Comparison of ENCODE assay signal across 1 cellular context in the genomic region with DNA sequence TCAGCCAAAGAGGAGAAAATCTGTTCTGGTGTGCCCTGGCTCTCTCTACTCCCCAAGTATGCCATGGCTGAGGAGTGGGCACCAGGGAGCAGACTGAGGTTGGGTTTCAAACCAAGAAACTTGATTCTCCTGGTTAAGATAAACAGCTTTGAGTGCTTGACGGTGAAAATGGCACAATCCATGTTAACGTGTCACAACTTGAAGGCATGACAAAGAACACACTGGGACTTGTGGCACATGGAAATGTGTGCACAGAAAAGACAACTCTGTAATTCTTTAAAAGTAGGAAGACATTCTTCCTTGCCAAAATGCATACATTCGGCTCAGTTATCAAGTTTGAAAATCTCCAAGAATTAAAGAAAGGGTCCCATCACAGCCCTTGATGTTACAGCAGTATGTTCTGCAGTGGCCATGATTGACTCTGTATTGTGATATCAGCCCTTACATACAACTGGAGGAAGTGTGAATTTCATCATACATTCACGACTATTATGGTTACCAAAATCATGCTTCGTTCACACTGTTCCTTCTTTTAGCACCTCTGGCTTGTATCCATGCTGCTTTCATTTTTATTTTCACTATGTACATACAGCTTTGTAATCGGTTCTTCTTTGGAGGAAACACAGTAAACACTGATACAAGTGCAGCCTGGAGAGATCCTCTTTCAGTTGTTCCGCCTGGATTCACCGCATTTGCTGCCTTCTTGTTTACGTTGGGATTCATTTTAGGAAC.
TF ChIP-seq lines count a peak whose summit lies in the region.

No MANE protein-coding gene starts in this region.

TF ChIP-seq in HepG2, 621 proteins besides CTCF, POLR2A, EP300 and RAD21:
- no peak for TF ChIP-seq ZBTB1 (CRISPR knock-in tag; IDR thresholded peaks at IDR 0.05; ENCODE audit: borderline replicate concordance)
- TF ChIP-seq DNMT3B (CRISPR knock-in tag; conservative IDR thresholded peaks at IDR 0.05) = no peak
- no peak for TF ChIP-seq ZNF331 (CRISPR knock-in tag; IDR thresholded peaks at IDR 0.05)
- TF ChIP-seq ZMYM3 (CRISPR knock-in tag; IDR thresholded peaks at IDR 0.05) = no peak
- no peak for TF ChIP-seq TARDBP (CRISPR knock-in tag; IDR thresholded peaks at IDR 0.05)
- no peak for TF ChIP-seq ZNF17 (CRISPR knock-in tag; IDR thresholded peaks at IDR 0.05)
- no peak for TF ChIP-seq RELA (CRISPR knock-in tag; IDR thresholded peaks at IDR 0.05)
- TF ChIP-seq, protein P1, sequence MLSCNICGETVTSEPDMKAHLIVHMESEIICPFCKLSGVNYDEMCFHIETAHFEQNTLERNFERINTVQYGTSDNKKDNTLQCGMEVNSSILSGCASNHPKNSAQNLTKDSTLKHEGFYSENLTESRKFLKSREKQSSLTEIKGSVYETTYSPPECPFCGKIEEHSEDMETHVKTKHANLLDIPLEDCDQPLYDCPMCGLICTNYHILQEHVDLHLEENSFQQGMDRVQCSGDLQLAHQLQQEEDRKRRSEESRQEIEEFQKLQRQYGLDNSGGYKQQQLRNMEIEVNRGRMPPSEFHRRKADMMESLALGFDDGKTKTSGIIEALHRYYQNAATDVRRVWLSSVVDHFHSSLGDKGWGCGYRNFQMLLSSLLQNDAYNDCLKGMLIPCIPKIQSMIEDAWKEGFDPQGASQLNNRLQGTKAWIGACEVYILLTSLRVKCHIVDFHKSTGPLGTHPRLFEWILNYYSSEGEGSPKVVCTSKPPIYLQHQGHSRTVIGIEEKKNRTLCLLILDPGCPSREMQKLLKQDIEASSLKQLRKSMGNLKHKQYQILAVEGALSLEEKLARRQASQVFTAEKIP (CRISPR knock-in tag; IDR thresholded peaks at IDR 0.05; ENCODE audit: borderline replicate concordance) = no peak
- TF ChIP-seq ZNF777 (CRISPR knock-in tag; IDR thresholded peaks at IDR 0.05) = no peak
- no peak for TF ChIP-seq ZEB1 (IDR thresholded peaks at IDR 0.05; ENCODE audit: insufficient replicate concordance, low read depth)
- no peak for TF ChIP-seq ZNF670 (CRISPR knock-in tag; IDR thresholded peaks at IDR 0.05; ENCODE audit: borderline replicate concordance)
- no peak for TF ChIP-seq EHMT2 (IDR thresholded peaks at IDR 0.05; ENCODE audit: borderline replicate concordance, low read depth, low read length)
- no peak for TF ChIP-seq ZNF350 (CRISPR knock-in tag; IDR thresholded peaks at IDR 0.05; ENCODE audit: borderline replicate concordance, low read depth)
- no peak for TF ChIP-seq NFE2L2 (IDR thresholded peaks at IDR 0.05; ENCODE audit: low read length)
- TF ChIP-seq, protein P2, sequence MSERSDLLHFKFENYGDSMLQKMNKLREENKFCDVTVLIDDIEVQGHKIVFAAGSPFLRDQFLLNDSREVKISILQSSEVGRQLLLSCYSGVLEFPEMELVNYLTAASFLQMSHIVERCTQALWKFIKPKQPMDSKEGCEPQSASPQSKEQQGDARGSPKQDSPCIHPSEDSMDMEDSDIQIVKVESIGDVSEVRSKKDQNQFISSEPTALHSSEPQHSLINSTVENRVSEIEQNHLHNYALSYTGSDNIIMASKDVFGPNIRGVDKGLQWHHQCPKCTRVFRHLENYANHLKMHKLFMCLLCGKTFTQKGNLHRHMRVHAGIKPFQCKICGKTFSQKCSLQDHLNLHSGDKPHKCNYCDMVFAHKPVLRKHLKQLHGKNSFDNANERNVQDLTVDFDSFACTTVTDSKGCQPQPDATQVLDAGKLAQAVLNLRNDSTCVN (CRISPR knock-in tag; IDR thresholded peaks at IDR 0.05; ENCODE audit: borderline replicate concordance) = no peak
- no peak for TF ChIP-seq SSRP1 (CRISPR knock-in tag; IDR thresholded peaks at IDR 0.05)
- TF ChIP-seq ZNF530 (CRISPR knock-in tag; IDR thresholded peaks at IDR 0.05; ENCODE audit: low read depth) = no peak
